21 cellular contexts compared by ENCODE assay signal in the genomic region with DNA sequence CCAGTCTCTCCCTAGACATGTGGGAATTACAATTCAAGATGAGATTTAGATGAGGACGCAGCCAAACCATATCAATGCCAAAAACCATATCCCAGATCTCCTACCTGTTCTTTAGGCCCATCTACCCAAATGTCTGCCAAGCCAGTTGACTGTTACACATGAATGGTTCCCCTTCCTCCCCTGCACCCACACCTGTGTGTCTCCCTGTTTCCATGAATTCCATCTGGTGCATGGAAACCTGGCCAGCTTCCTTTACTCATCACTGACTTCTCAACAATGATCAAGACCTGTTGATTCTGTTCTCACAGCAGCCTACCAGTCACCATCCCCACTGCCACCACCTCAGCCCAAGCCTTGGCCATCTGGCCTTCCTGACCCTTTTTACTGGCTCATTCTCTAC.
DNase-seq lines count a peak whose midpoint lies in the region; ATAC-seq and TF ChIP-seq lines count a peak whose summit lies in the region.
"Had no signal": no experiment of that assay in that cellular context is flagged by ENCODE, and none has a peak within 500 bp of the region (broad histone marks: within the 10 kb centered on the region; RNA-seq: fewer than 3 reads in every experiment).

No MANE protein-coding gene starts in this region.

- H3K27ac ChIP-seq in BLaER1 treated with 17β-estradiol and CSF1 and Interleukin-3, amounts not matched to agents 10 nM and 100 nM, result peak overlapping the region in 7 of 11 experiments; percentile 13 to 96 (median 93); a peak in 10 of 22 replicates
- H3K27ac ChIP-seq in SK-N-SH (ENCODE audit: low read depth in 2 of 2, low read length in 1 of 2), result no peak overlapping the region

- peaks cover 50 to 80% (median 70%) of the 10 kb centered on the region in 10 experiments for H3K4me1 ChIP-seq in BLaER1 treated with 17β-estradiol and CSF1 and Interleukin-3, amounts not matched to agents 10 nM and 100 nM
- H3K4me1 ChIP-seq in SK-N-SH (ENCODE audit: control insufficient read depth in 1 of 2, insufficient read depth in 2 of 2, low read depth in 1 of 2, low read length in 1 of 2), result peaks cover 3 to 10% of the 10 kb centered on the region in 2 experiments

- H3K4me3 Mint-ChIP-seq in T-helper 17 cell (no peak overlapping the region), endothelial cell (ENCODE audit: unreplicated experiment) (no peak overlapping the region)
- H3K4me3 Mint-ChIP-seq: B cell; CD4-positive, alpha-beta memory T cell had no signal

- CTCF ChIA-PET in SK-N-SH (lab: Yijun Ruan, JAX), result no interaction called here

- no peaks in the 10 kb centered on the region for H3K27me3 ChIP-seq in BLaER1 treated with 17β-estradiol and CSF1 and Interleukin-3, amounts not matched to agents 10 nM and 100 nM
- no peaks in the 10 kb centered on the region for H3K27me3 ChIP-seq in SK-N-SH (ENCODE audit: insufficient read depth)

- no peaks in the 10 kb centered on the region for H3K27me3 Mint-ChIP-seq in T-helper 17 cell
- peaks cover 11% of the 10 kb centered on the region for H3K27me3 Mint-ChIP-seq in endothelial cell (ENCODE audit: unreplicated experiment)
- H3K27me3 Mint-ChIP-seq: B cell; CD4-positive, alpha-beta memory T cell had no signal

- POLR2A ChIA-PET in SK-N-SH (lab: Yijun Ruan, JAX), result no interaction called here

- in situ Hi-C loops in G401 (cut with HindIII; ENCODE audit: low sequenced_read_pairs), result no loop called here

- no peak for TF ChIP-seq CTCF in endothelial cell (IDR thresholded peaks at IDR 0.05; ENCODE audit: unreplicated experiment)
- TF ChIP-seq CTCF in SK-N-SH (IDR thresholded peaks at IDR 0.05), result no peak

- H3K27ac Mint-ChIP-seq in T-helper 17 cell (peak overlapping the region; percentile 0), endothelial cell (ENCODE audit: unreplicated experiment) (peak overlapping the region; percentile 49)
- H3K27ac Mint-ChIP-seq: B cell had no signal

- H3K9me2 ChIP-seq in SK-N-SH, result no peaks in the 10 kb centered on the region

- no peak overlapping the region for H3K4me3 ChIP-seq in BLaER1 treated with 17β-estradiol and CSF1 and Interleukin-3, amounts not matched to agents 10 nM and 100 nM
- no peak overlapping the region for H3K4me3 ChIP-seq in SK-N-SH (ENCODE audit: low read depth in 2 of 2, low read length in 1 of 2)
- H3K4me3 ChIP-seq: A549 had no signal

- no peaks in the 10 kb centered on the region for H3K9me3 Mint-ChIP-seq in endothelial cell (ENCODE audit: unreplicated experiment)
- H3K9me3 Mint-ChIP-seq: CD4-positive, alpha-beta memory T cell had no signal

- H3K36me3 ChIP-seq in BLaER1 treated with 17β-estradiol and CSF1 and Interleukin-3, amounts not matched to agents 10 nM and 100 nM, result peaks cover 0 to 84% (median 9%) of the 10 kb centered on the region in 11 experiments; a peak in 10 of 22 replicates
- no peaks in the 10 kb centered on the region for H3K36me3 ChIP-seq in SK-N-SH (replicated peaks in 1 of 2; ENCODE audit: control insufficient read depth in 1 of 2, insufficient read depth in 2 of 2, low read length in 1 of 2)

- peaks cover 0 to 53% (median 0%) of the 10 kb centered on the region in 11 experiments; a peak in 4 of 22 replicates for H4K20me1 ChIP-seq in BLaER1 treated with 17β-estradiol and CSF1 and Interleukin-3, amounts not matched to agents 10 nM and 100 nM
- no peaks in the 10 kb centered on the region for H4K20me1 ChIP-seq in SK-N-SH (ENCODE audit: insufficient read depth)

- H3K36me3 Mint-ChIP-seq in T-helper 17 cell (ENCODE audit: low read depth) (no peaks in the 10 kb centered on the region), endothelial cell (ENCODE audit: low read depth, unreplicated experiment) (peaks cover 17% of the 10 kb centered on the region)

- no peaks in the 10 kb centered on the region for H3K79me2 ChIP-seq in SK-N-SH (ENCODE audit: insufficient read depth)

- H3K4me2 ChIP-seq in BLaER1 treated with 17β-estradiol and CSF1 and Interleukin-3, amounts not matched to agents 10 nM and 100 nM, result peak overlapping the region; percentile 44 to 84 (median 79)
- no peak overlapping the region for H3K4me2 ChIP-seq in SK-N-SH
- H3K4me2 ChIP-seq: A549 had no signal

- no peak overlapping the region for H2AFZ ChIP-seq in SK-N-SH (ENCODE audit: low read depth)

- H3K4me1 Mint-ChIP-seq in T-helper 17 cell, result peaks cover 26% of the 10 kb centered on the region
- H3K4me1 Mint-ChIP-seq in endothelial cell (ENCODE audit: unreplicated experiment), result peaks cover 18% of the 10 kb centered on the region

- WGBS in SK-N-SH (ENCODE audit: low lambda C conversion rate), result 100% methylated on average over 1 of the region's 1 CpG

- peak overlapping the region in 1 of 11 experiments; percentile 4; a peak in 1 of 22 replicates for H3K9ac ChIP-seq in BLaER1 treated with 17β-estradiol and CSF1 and Interleukin-3, amounts not matched to agents 10 nM and 100 nM
- H3K9ac ChIP-seq in SK-N-SH, result no peak overlapping the region

- H3K9me3 ChIP-seq in BLaER1 treated with 17β-estradiol and CSF1 and Interleukin-3, amounts not matched to agents 10 nM and 100 nM (replicated peaks in 1 of 11), result peaks cover 0 to 27% (median 12%) of the 10 kb centered on the region in 11 experiments; a peak in 12 of 22 replicates
- H3K9me3 ChIP-seq in T-helper 17 cell (ENCODE audit: control insufficient read depth, low read length, poor library complexity, severe bottlenecking), result no peaks in the 10 kb centered on the region
- no peaks in the 10 kb centered on the region for H3K9me3 ChIP-seq in SK-N-SH
- H3K9me3 ChIP-seq: A549 had no signal

- no peak for TF ChIP-seq EP300 in SK-N-SH (IDR thresholded peaks at IDR 0.05; ENCODE audit: borderline replicate concordance in 1 of 2, low read depth in 1 of 2, low read length in 1 of 2)

- ATAC-seq in T-helper 17 cell (no peak), GM19023 (IDR thresholded peaks at IDR 0.05; ENCODE audit: unreplicated experiment) (no peak)
- ATAC-seq: A549, HCT116, Panc1 had no signal

- peaks cover 8% of the 10 kb centered on the region for H3F3A ChIP-seq in SK-N-SH (replicated peaks; ENCODE audit: insufficient read depth)

- no peak for TF ChIP-seq RAD21 in SK-N-SH (IDR thresholded peaks at IDR 0.05; ENCODE audit: low read length)

- DNase-seq in G401 (ENCODE audit: low spot score), result peak; percentile 61
- DNase-seq in T-helper 17 cell, result no peak
- DNase-seq in endothelial cell (ENCODE audit: low spot score), result no peak
- no peak for DNase-seq in SK-N-SH
- DNase-seq in T-helper 1 cell, result no peak
- DNase-seq: CD4-positive, alpha-beta memory T cell; DMS153; KG1; MV-4-11; NCI-H1105 treated with DMSO at 0.1 percent for 48 hours; NCI-H1694; NCI-H2227 treated with DMSO at 0.1 percent for 48 hours; NCI-H510A treated with DMSO at 0.1 percent for 48 hours; NCI-H774; SIG-M5 had no signal

TF ChIP-seq in SK-N-SH, 30 proteins besides CTCF, POLR2A, EP300 and RAD21:
- TF ChIP-seq TAF1 (IDR thresholded peaks at IDR 0.05; ENCODE audit: borderline replicate concordance, low read depth, low read length), result no peak
- TF ChIP-seq SIN3A (IDR thresholded peaks at IDR 0.05; ENCODE audit: borderline replicate concordance, low read depth, low read length), result no peak
- no peak for TF ChIP-seq CHD2 (IDR thresholded peaks at IDR 0.05; ENCODE audit: low read length, partially characterized antibody)
- TF ChIP-seq MXI1 (IDR thresholded peaks at IDR 0.05; ENCODE audit: low read depth, low read length), result no peak
- no peak for TF ChIP-seq NRF1 (IDR thresholded peaks at IDR 0.05; ENCODE audit: low read depth, low read length)
- TF ChIP-seq RXRA (IDR thresholded peaks at IDR 0.05; ENCODE audit: borderline replicate concordance, low read depth), result no peak
- no peak for TF ChIP-seq NFIC (IDR thresholded peaks at IDR 0.05; ENCODE audit: borderline replicate concordance)
- TF ChIP-seq, protein P1, sequence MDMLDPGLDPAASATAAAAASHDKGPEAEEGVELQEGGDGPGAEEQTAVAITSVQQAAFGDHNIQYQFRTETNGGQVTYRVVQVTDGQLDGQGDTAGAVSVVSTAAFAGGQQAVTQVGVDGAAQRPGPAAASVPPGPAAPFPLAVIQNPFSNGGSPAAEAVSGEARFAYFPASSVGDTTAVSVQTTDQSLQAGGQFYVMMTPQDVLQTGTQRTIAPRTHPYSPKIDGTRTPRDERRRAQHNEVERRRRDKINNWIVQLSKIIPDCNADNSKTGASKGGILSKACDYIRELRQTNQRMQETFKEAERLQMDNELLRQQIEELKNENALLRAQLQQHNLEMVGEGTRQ (IDR thresholded peaks at IDR 0.05; ENCODE audit: borderline replicate concordance, low read depth, low read length), result no peak
- TF ChIP-seq FOXJ3 (CRISPR knock-in tag; IDR thresholded peaks at IDR 0.05), result no peak
- no peak for TF ChIP-seq EZH2phosphoT487 (IDR thresholded peaks at IDR 0.05; ENCODE audit: borderline replicate concordance, low read depth)
- TF ChIP-seq, protein P2, sequence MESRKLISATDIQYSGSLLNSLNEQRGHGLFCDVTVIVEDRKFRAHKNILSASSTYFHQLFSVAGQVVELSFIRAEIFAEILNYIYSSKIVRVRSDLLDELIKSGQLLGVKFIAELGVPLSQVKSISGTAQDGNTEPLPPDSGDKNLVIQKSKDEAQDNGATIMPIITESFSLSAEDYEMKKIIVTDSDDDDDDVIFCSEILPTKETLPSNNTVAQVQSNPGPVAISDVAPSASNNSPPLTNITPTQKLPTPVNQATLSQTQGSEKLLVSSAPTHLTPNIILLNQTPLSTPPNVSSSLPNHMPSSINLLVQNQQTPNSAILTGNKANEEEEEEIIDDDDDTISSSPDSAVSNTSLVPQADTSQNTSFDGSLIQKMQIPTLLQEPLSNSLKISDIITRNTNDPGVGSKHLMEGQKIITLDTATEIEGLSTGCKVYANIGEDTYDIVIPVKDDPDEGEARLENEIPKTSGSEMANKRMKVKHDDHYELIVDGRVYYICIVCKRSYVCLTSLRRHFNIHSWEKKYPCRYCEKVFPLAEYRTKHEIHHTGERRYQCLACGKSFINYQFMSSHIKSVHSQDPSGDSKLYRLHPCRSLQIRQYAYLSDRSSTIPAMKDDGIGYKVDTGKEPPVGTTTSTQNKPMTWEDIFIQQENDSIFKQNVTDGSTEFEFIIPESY (IDR thresholded peaks at IDR 0.05; ENCODE audit: borderline replicate concordance, low read depth), result no peak
- TF ChIP-seq, protein P3, sequence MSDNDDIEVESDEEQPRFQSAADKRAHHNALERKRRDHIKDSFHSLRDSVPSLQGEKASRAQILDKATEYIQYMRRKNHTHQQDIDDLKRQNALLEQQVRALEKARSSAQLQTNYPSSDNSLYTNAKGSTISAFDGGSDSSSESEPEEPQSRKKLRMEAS (IDR thresholded peaks at IDR 0.05; ENCODE audit: low read depth), result no peak
- TF ChIP-seq, protein P4, sequence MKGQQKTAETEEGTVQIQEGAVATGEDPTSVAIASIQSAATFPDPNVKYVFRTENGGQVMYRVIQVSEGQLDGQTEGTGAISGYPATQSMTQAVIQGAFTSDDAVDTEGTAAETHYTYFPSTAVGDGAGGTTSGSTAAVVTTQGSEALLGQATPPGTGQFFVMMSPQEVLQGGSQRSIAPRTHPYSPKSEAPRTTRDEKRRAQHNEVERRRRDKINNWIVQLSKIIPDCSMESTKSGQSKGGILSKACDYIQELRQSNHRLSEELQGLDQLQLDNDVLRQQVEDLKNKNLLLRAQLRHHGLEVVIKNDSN (IDR thresholded peaks at IDR 0.05; ENCODE audit: borderline replicate concordance, low read depth), result no peak

Comparison
In these comparisons a context has a peak if more than half of its experiments do, and no peak if none do; other contexts are left out.
1. H3K27ac ChIP-seq: peak in BLaER1 treated with 17β-estradiol and CSF1 and Interleukin-3, amounts not matched to agents 10 nM and 100 nM (7 of 11); none in SK-N-SH (0 of 2).